In the genomic region with DNA sequence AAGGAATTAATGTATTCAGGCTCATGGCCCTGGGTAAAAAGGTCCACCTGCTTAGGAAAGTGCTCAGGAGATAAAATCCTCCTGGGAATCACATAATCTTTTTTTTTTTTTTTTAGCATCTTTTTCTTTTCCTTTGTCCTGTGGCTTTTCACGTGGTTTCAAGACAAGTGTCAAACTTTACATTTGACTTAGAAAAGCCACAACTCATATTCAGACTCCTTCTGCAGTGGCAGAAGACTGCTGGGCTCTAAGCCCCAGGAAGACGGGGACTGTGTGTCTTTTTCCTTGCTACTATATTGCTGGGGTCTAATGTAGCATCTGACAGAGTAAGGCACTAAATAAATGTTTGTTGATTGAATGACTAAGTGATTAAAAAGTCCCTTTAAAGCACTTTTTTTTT, we compare ENCODE assay signal across 33 cellular contexts.
"Had no signal": no experiment of that assay in that cellular context is flagged by ENCODE, and none has a peak within 500 bp of the region (broad histone marks: within the 10 kb centered on the region; RNA-seq: fewer than 3 reads in every experiment).

No MANE protein-coding gene starts in this region.

- H3K9me3 Mint-ChIP-seq: activated CD4-positive, alpha-beta memory T cell treated with anti-CD3 and anti-CD28 coated beads, Interleukin-2, amount 10 ng/mL, durations not matched to agents 7 days and 5 days; activated CD4-positive, alpha-beta T cell treated with anti-CD3 and anti-CD28 coated beads, Interleukin-2, amount 10 ng/mL, durations not matched to agents 7 days and 5 days; activated naive CD4-positive, alpha-beta T cell treated with anti-CD3 and anti-CD28 coated beads, Interleukin-2, amount 10 ng/mL, durations not matched to agents 7 days and 5 days; activated naive CD4-positive, alpha-beta T cell treated with anti-CD3 and anti-CD28 coated beads, Interleukin-2, amount 50 U/mL, for 72 hours; activated T-cell treated with anti-CD3 and anti-CD28 coated beads, Interleukin-2, amount 50 U/mL, for 24 hours; activated T-cell treated with anti-CD3 and anti-CD28 coated beads, Interleukin-2, amount 50 U/mL, for 72 hours; T-cell; T-helper 1 cell treated with Interleukin-12 subunit alpha and Interleukin-12 subunit beta and Interleukin-4 antibody, amounts not matched to agents 30 μg/mL and 1 μg/mL, for 36 hours; T-helper 2 cell treated with Interferon-gamma antibody and Interleukin-4, amounts not matched to agents 5 μg/mL and 100 μg/mL, for 36 hours; WTC11 had no signal

- H3K4me3 ChIP-seq: esophagus squamous epithelium, gastroesophageal sphincter, heart right ventricle had no signal

- H3K4me1 Mint-ChIP-seq: activated naive CD4-positive, alpha-beta T cell treated with anti-CD3 and anti-CD28 coated beads, Interleukin-2, amount 10 ng/mL, durations not matched to agents 7 days and 5 days; T-cell had no signal

- H3K36me3 Mint-ChIP-seq: activated naive CD4-positive, alpha-beta T cell treated with anti-CD3 and anti-CD28 coated beads, Interleukin-2, amount 10 ng/mL, durations not matched to agents 7 days and 5 days; activated naive CD4-positive, alpha-beta T cell treated with anti-CD3 and anti-CD28 coated beads, Interleukin-2, amount 50 U/mL, for 72 hours; activated naive CD8-positive, alpha-beta T cell treated with anti-CD3 and anti-CD28 coated beads, Interleukin-2, amount 10 ng/mL, durations not matched to agents 7 days and 5 days; T-cell; WTC11 had no signal

- H3K36me3 ChIP-seq: esophagus squamous epithelium, gastroesophageal sphincter, heart right ventricle had no signal

- H3K27ac ChIP-seq: epithelial cell of prostate, esophagus squamous epithelium, gastroesophageal sphincter, heart right ventricle, VCaP had no signal

- DNase-seq: activated CD4-positive, alpha-beta memory T cell treated with anti-CD3 and anti-CD28 coated beads, Interleukin-2, amount 10 ng/mL, durations not matched to agents 7 days and 5 days; activated CD4-positive, alpha-beta T cell treated with anti-CD3 and anti-CD28 coated beads for 1 hour; activated CD4-positive, alpha-beta T cell treated with anti-CD3 and anti-CD28 coated beads for 4 hours; activated CD4-positive, alpha-beta T cell treated with anti-CD3 and anti-CD28 coated beads, Interleukin-2, amount 10 ng/mL, durations not matched to agents 7 days and 5 days; activated CD4-positive, alpha-beta T cell treated with anti-CD3 and anti-CD28 coated beads, Interleukin-2, amount 50 U/mL, for 4 hours; activated CD8-positive, alpha-beta memory T cell treated with anti-CD3 and anti-CD28 coated beads, Interleukin-2, amount 50 U/mL, for 48 hours; activated gamma-delta T cell; activated naive CD4-positive, alpha-beta T cell; activated naive CD4-positive, alpha-beta T cell treated with anti-CD3 and anti-CD28 coated beads, Interleukin-2, amount 10 ng/mL, durations not matched to agents 7 days and 5 days; activated naive CD8-positive, alpha-beta T cell treated with anti-CD3 and anti-CD28 coated beads, Interleukin-2, amount 10 ng/mL, durations not matched to agents 7 days and 5 days; activated T-cell treated with anti-CD3 and anti-CD28 coated beads for 4 hours; activated T-cell treated with anti-CD3 and anti-CD28 coated beads, Interleukin-2, amount 50 U/mL, for 24 hours; activated T-cell treated with anti-CD3 and anti-CD28 coated beads, Interleukin-2, amount 50 U/mL, for 72 hours; amniotic stem cell; caudate nucleus; cortex of kidney; dermis blood vessel endothelial cell; effector CD8-positive, alpha-beta T cell; esophagus squamous epithelium; foreskin melanocyte; heart right ventricle; T-cell had no signal

- FAIRE-seq: astrocyte, colon, endometrium, endothelial cell of umbilical vein had no signal

- H3K9me3 ChIP-seq: esophagus squamous epithelium, gastroesophageal sphincter had no signal

- H3K4me3 Mint-ChIP-seq: activated CD4-positive, alpha-beta memory T cell treated with anti-CD3 and anti-CD28 coated beads, Interleukin-2, amount 10 ng/mL, durations not matched to agents 7 days and 5 days; activated CD4-positive, alpha-beta T cell treated with anti-CD3 and anti-CD28 coated beads, Interleukin-2, amount 10 ng/mL, durations not matched to agents 7 days and 5 days; activated naive CD4-positive, alpha-beta T cell treated with anti-CD3 and anti-CD28 coated beads, Interleukin-2, amount 10 ng/mL, durations not matched to agents 7 days and 5 days; activated naive CD8-positive, alpha-beta T cell treated with anti-CD3 and anti-CD28 coated beads, Interleukin-2, amount 10 ng/mL, durations not matched to agents 7 days and 5 days; activated T-cell treated with anti-CD3 and anti-CD28 coated beads, Interleukin-2, amount 50 U/mL, for 24 hours; activated T-cell treated with anti-CD3 and anti-CD28 coated beads, Interleukin-2, amount 50 U/mL, for 72 hours; T-cell; T-helper 1 cell treated with Interleukin-12 subunit alpha and Interleukin-12 subunit beta and Interleukin-4 antibody, amounts not matched to agents 30 μg/mL and 1 μg/mL, for 36 hours; T-helper 2 cell treated with Interferon-gamma antibody and Interleukin-4, amounts not matched to agents 5 μg/mL and 100 μg/mL, for 36 hours; WTC11 had no signal

- H3K27me3 ChIP-seq: esophagus squamous epithelium, gastroesophageal sphincter, heart right ventricle had no signal

- H3K27ac Mint-ChIP-seq: activated CD4-positive, alpha-beta memory T cell treated with anti-CD3 and anti-CD28 coated beads, Interleukin-2, amount 10 ng/mL, durations not matched to agents 7 days and 5 days; activated CD4-positive, alpha-beta T cell treated with anti-CD3 and anti-CD28 coated beads, Interleukin-2, amount 10 ng/mL, durations not matched to agents 7 days and 5 days; activated naive CD4-positive, alpha-beta T cell treated with anti-CD3 and anti-CD28 coated beads, Interleukin-2, amount 10 ng/mL, durations not matched to agents 7 days and 5 days; activated naive CD4-positive, alpha-beta T cell treated with anti-CD3 and anti-CD28 coated beads, Interleukin-2, amount 50 U/mL, for 72 hours; activated naive CD8-positive, alpha-beta T cell treated with anti-CD3 and anti-CD28 coated beads, Interleukin-2, amount 10 ng/mL, durations not matched to agents 7 days and 5 days; activated T-cell treated with anti-CD3 and anti-CD28 coated beads, Interleukin-2, amount 50 U/mL, for 24 hours; activated T-cell treated with anti-CD3 and anti-CD28 coated beads, Interleukin-2, amount 50 U/mL, for 72 hours; T-cell; T-helper 1 cell treated with Interleukin-12 subunit alpha and Interleukin-12 subunit beta and Interleukin-4 antibody, amounts not matched to agents 30 μg/mL and 1 μg/mL, for 36 hours; T-helper 2 cell treated with Interferon-gamma antibody and Interleukin-4, amounts not matched to agents 5 μg/mL and 100 μg/mL, for 36 hours; WTC11 had no signal

- ATAC-seq: activated naive CD4-positive, alpha-beta T cell treated with anti-CD3 and anti-CD28 coated beads, Interleukin-2, amount 50 U/mL, for 72 hours; activated T-cell treated with anti-CD3 and anti-CD28 coated beads, Interleukin-2, amount 50 U/mL, for 72 hours; gastroesophageal sphincter; heart right ventricle; T-cell; WTC11 had no signal
